1 cellular context compared by ENCODE assay signal in genomic region chr10:123021517-123021916, GRCh38.
TF ChIP-seq lines count a peak whose summit lies in the region.

No MANE protein-coding gene starts in this region.

TF ChIP-seq in IMR-90, 13 proteins besides CTCF, POLR2A, EP300 and RAD21 (continued from another document):
- TF ChIP-seq CHD1 (IDR thresholded peaks at IDR 0.05; ENCODE audit: low read depth, low read length) (no peak), MAFK (IDR thresholded peaks at IDR 0.05; ENCODE audit: low read depth, low read length) (no peak), NFE2L2 (IDR thresholded peaks at IDR 0.05; ENCODE audit: low read depth, low read length) (no peak), BHLHE40 (IDR thresholded peaks at IDR 0.05; ENCODE audit: low read depth, low read length) (no peak), MXI1 (IDR thresholded peaks at IDR 0.05; ENCODE audit: borderline replicate concordance, low read depth, low read length) (no peak), USF2 (IDR thresholded peaks at IDR 0.05; ENCODE audit: low read depth, low read length) (no peak), CEBPB (IDR thresholded peaks at IDR 0.05; ENCODE audit: low read depth, low read length) (no peak), SMC3 (IDR thresholded peaks at IDR 0.05; ENCODE audit: low read depth, low read length) (no peak)
